ENCODE assay signal across 8 cellular contexts in the genomic region with DNA sequence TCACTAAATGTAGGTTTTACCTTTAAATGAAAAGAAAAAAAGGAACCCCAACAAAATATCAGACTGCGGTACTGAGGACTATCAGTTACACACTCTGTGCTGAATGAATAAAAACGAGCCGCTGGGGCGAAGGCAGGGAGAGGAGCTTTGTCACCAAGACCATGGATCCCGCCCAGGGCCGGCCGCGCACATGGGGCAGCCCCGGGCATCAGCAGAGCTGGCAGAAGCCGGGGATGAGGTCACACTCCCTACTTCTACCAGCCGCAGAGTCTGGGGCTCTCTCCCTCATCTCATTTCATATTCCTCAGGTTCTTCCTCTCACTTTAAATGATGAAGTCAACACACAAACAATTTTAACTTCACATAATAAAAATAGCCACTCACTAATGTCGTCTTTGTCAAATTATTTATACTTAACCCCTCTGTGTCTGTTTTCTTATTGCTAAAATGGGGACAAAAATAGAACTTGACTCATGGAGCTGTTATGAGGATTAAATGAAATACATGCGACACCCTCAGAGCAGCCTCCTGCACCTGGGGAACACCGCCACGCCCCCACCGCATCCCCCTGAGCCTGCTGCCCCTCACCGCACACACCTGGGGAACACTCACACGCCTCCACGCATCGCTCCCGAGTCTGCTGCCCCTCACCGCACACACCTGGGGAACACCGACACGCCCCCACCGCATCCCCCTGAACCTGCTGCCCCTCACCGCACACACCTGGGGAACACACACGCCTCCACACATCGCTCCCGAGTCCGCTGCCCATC. TPM values are rescaled to one million over a fixed set of nuclear protein-coding genes. Genes with fewer than 3 reads are reported as not detected.
DNase-seq lines count a peak whose midpoint lies in the region; ATAC-seq and TF ChIP-seq lines count a peak whose summit lies in the region.
"Not testable (repeated sequence)": the region's sequence is repeated elsewhere in the genome, so short reads cannot be mapped to it uniquely, and the experiment has no call there.

No MANE protein-coding gene starts in this region.

- H3K4me3 Mint-ChIP-seq in HFFc6: peak overlapping the region; percentile 7; the same call in 1 of the 2 replicates

- ATAC-seq in gastroesophageal sphincter: peak; percentile 41

- DNase-seq in HFFc6; vagina (ENCODE audit: extremely low spot score in 2 of 2): not testable (repeated sequence)
- DNase-seq in T1000 (lab: John Stamatoyannopoulos, UW) (peak; percentile 55), cerebellar cortex (ENCODE audit: low spot score) (peak; percentile 65), kidney tubule cell (ENCODE audit: low spot score) (peak; percentile 75), pons (ENCODE audit: low spot score) (peak; percentile 69)

- intact Hi-C loops in vagina (cut with DNase I): not testable (repeated sequence)

- not testable (repeated sequence) for TF ChIP-seq CTCF in HFFc6 (IDR thresholded peaks at IDR 0.05); gastroesophageal sphincter (IDR thresholded peaks at IDR 0.05); vagina (IDR thresholded peaks at IDR 0.05)

- peak overlapping the region in 8 of 11 experiments; percentile 22 to 61 (median 36); a peak in 10 of 22 replicates for H3K4me2 ChIP-seq in BLaER1 treated with 17β-estradiol and CSF1 and Interleukin-3, amounts not matched to agents 10 nM and 100 nM

- H3K9me3 Mint-ChIP-seq in HFFc6: not testable (repeated sequence)

- peak overlapping the region; percentile 58; the same call in 1 of the 2 replicates for H3K27ac Mint-ChIP-seq in HFFc6

- H3K36me3 ChIP-seq in BLaER1 treated with 17β-estradiol and CSF1 and Interleukin-3, amounts not matched to agents 10 nM and 100 nM: peaks cover 4 to 38% (median 14%) of the 10 kb centered on the region in 11 experiments; a peak in 18 of 22 replicates
- H3K36me3 ChIP-seq in gastroesophageal sphincter, vagina: not testable (repeated sequence)

- not testable (repeated sequence) for H3K9ac ChIP-seq in BLaER1 treated with 17β-estradiol and CSF1 and Interleukin-3, amounts not matched to agents 10 nM and 100 nM

- WGBS in gastroesophageal sphincter (ENCODE audit: low coverage in 1 of 2), 2 donors: 54 to 77% methylated on average over 14 to 18 of the region's 30 CpGs

- peaks cover 0 to 23% (median 0%) of the 10 kb centered on the region in 11 experiments; a peak in 2 of 22 replicates for H3K27me3 ChIP-seq in BLaER1 treated with 17β-estradiol and CSF1 and Interleukin-3, amounts not matched to agents 10 nM and 100 nM
- not testable (repeated sequence) for H3K27me3 ChIP-seq in gastroesophageal sphincter, vagina

- TF ChIP-seq EP300 in gastroesophageal sphincter (IDR thresholded peaks at IDR 0.05): not testable (repeated sequence)

- not testable (repeated sequence) for H3K27ac ChIP-seq in BLaER1 treated with 17β-estradiol and CSF1 and Interleukin-3, amounts not matched to agents 10 nM and 100 nM; gastroesophageal sphincter
- peak overlapping the region; percentile 40 for H3K27ac ChIP-seq in vagina

- not testable (repeated sequence) for H3K4me3 ChIP-seq in BLaER1 treated with 17β-estradiol and CSF1 and Interleukin-3, amounts not matched to agents 10 nM and 100 nM; gastroesophageal sphincter; vagina

- H3K36me3 Mint-ChIP-seq in HFFc6 (ENCODE audit: low read depth): not testable (repeated sequence)

- H3K4me1 Mint-ChIP-seq in HFFc6 (ENCODE audit: low read depth): peaks cover 50% of the 10 kb centered on the region

- H3K4me1 ChIP-seq in BLaER1 treated with 17β-estradiol and CSF1 and Interleukin-3, amounts not matched to agents 10 nM and 100 nM: peaks cover 0 to 20% (median 7%) of the 10 kb centered on the region in 10 experiments; a peak in 11 of 20 replicates
- peaks cover 3 to 70% (median 18%) of the 10 kb centered on the region in 3 donors for H3K4me1 ChIP-seq in gastroesophageal sphincter
- H3K4me1 ChIP-seq in vagina: peaks cover 55% of the 10 kb centered on the region

- peaks cover 31 to 91% (median 67%) of the 10 kb centered on the region in 11 experiments; a peak in 20 of 22 replicates for H4K20me1 ChIP-seq in BLaER1 treated with 17β-estradiol and CSF1 and Interleukin-3, amounts not matched to agents 10 nM and 100 nM

- H3K27me3 Mint-ChIP-seq in HFFc6 (ENCODE audit: insufficient read depth): not testable (repeated sequence)

- not testable (repeated sequence) for TF ChIP-seq POLR2A in gastroesophageal sphincter (IDR thresholded peaks at IDR 0.05); vagina (IDR thresholded peaks at IDR 0.05)

- not testable (repeated sequence) for H3K9me3 ChIP-seq in BLaER1 treated with 17β-estradiol and CSF1 and Interleukin-3, amounts not matched to agents 10 nM and 100 nM (replicated peaks in 1 of 11); gastroesophageal sphincter; vagina

RNA-seq across cellular contexts. Expression of gene ZCCHC14, which starts 15.4 kb away (rescaled TPM):
- 10 to 100 TPM; 10.6 to 13.7 (median 13.3) TPM for total RNA-seq in HFFc6 (2021; fragmentation: NEBNext Ultra II Directional; extraction: Animal tissue kit (Norgen Biotek cat#: 25700))
- total RNA-seq in gastroesophageal sphincter: 10 to 100 TPM; 15.5 to 24.9 (median 19.9) TPM
- 74.2 TPM for total RNA-seq in vagina
